In the genomic region with DNA sequence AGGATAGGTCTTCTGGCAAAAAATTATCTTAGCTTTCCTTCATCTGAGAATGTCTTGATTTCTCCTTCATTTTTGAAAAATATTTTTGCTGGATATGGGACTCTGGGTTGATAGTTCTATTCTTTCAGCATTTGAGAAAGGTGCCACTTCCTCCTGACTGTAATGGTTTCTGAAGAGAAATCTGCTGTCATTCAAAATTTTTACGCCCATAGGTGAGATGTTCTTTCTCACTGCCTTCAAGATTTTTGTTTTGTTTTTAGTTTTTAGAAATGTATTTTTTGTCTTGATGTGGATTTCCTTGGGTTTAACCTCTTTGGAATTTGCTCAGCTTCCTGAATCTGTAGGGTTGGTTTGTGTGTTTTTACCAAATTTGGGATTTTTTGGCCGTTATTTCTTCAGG, we compare ENCODE assay signal across 34 cellular contexts. TPM values are rescaled to one million over a fixed set of nuclear protein-coding genes. Genes with fewer than 3 reads are reported as not detected.
"Had no signal": no experiment of that assay in that cellular context is flagged by ENCODE, and none has a peak within 500 bp of the region (broad histone marks: within the 10 kb centered on the region; RNA-seq: fewer than 3 reads in every experiment).

No MANE protein-coding gene starts in this region.

- DNase-seq: activated CD4-positive, alpha-beta memory T cell treated with anti-CD3 and anti-CD28 coated beads, Interleukin-2, amount 10 ng/mL, durations not matched to agents 7 days and 5 days; activated CD4-positive, alpha-beta T cell treated with anti-CD3 and anti-CD28 coated beads for 1 hour; activated CD4-positive, alpha-beta T cell treated with anti-CD3 and anti-CD28 coated beads for 4 hours; activated CD4-positive, alpha-beta T cell treated with anti-CD3 and anti-CD28 coated beads, Interleukin-2, amount 10 ng/mL, durations not matched to agents 7 days and 5 days; activated CD4-positive, alpha-beta T cell treated with anti-CD3 and anti-CD28 coated beads, Interleukin-2, amount 50 U/mL, for 4 hours; activated CD8-positive, alpha-beta memory T cell treated with anti-CD3 and anti-CD28 coated beads, Interleukin-2, amount 50 U/mL, for 48 hours; activated gamma-delta T cell; activated naive CD4-positive, alpha-beta T cell; activated naive CD4-positive, alpha-beta T cell treated with anti-CD3 and anti-CD28 coated beads, Interleukin-2, amount 10 ng/mL, durations not matched to agents 7 days and 5 days; activated naive CD8-positive, alpha-beta T cell treated with anti-CD3 and anti-CD28 coated beads, Interleukin-2, amount 10 ng/mL, durations not matched to agents 7 days and 5 days; activated T-cell treated with anti-CD3 and anti-CD28 coated beads for 4 hours; activated T-cell treated with anti-CD3 and anti-CD28 coated beads, Interleukin-2, amount 50 U/mL, for 24 hours; activated T-cell treated with anti-CD3 and anti-CD28 coated beads, Interleukin-2, amount 50 U/mL, for 72 hours; central memory CD4-positive, alpha-beta T cell; cerebellar nuclear complex; colonic mucosa; effector CD8-positive, alpha-beta T cell; esophagus squamous epithelium; foreskin melanocyte; heart right ventricle; T-helper 2 cell had no signal

- H3K36me3 ChIP-seq: ascending aorta, breast epithelium, cardiac muscle cell, colonic mucosa, esophagus squamous epithelium, gastroesophageal sphincter, heart right ventricle had no signal

- FAIRE-seq: endometrium, endothelial cell of umbilical vein had no signal

- H3K9me3 ChIP-seq: colonic mucosa had no signal

- H3K4me1 Mint-ChIP-seq: activated CD4-positive, alpha-beta memory T cell treated with anti-CD3 and anti-CD28 coated beads, Interleukin-2, amount 10 ng/mL, durations not matched to agents 7 days and 5 days; activated naive CD4-positive, alpha-beta T cell treated with anti-CD3 and anti-CD28 coated beads, Interleukin-2, amount 10 ng/mL, durations not matched to agents 7 days and 5 days; activated naive CD8-positive, alpha-beta T cell treated with anti-CD3 and anti-CD28 coated beads, Interleukin-2, amount 10 ng/mL, durations not matched to agents 7 days and 5 days had no signal

- H3K4me1 ChIP-seq: ascending aorta, breast epithelium, colonic mucosa, esophagus squamous epithelium, gastroesophageal sphincter, heart right ventricle had no signal

- H3K4me3 ChIP-seq: ascending aorta, breast epithelium, cardiac muscle cell, colonic mucosa, esophagus squamous epithelium, gastroesophageal sphincter, heart right ventricle had no signal

- H3K27ac ChIP-seq: ascending aorta, breast epithelium, cardiac muscle cell, colonic mucosa, epithelial cell of prostate, esophagus squamous epithelium, gastroesophageal sphincter, heart right ventricle had no signal

- H3K4me3 Mint-ChIP-seq: activated CD4-positive, alpha-beta memory T cell treated with anti-CD3 and anti-CD28 coated beads, Interleukin-2, amount 10 ng/mL, durations not matched to agents 7 days and 5 days; activated CD4-positive, alpha-beta T cell treated with anti-CD3 and anti-CD28 coated beads, Interleukin-2, amount 10 ng/mL, durations not matched to agents 7 days and 5 days; activated naive CD4-positive, alpha-beta T cell treated with anti-CD3 and anti-CD28 coated beads, Interleukin-2, amount 10 ng/mL, durations not matched to agents 7 days and 5 days; activated naive CD8-positive, alpha-beta T cell treated with anti-CD3 and anti-CD28 coated beads, Interleukin-2, amount 10 ng/mL, durations not matched to agents 7 days and 5 days; activated T-cell treated with anti-CD3 and anti-CD28 coated beads, Interleukin-2, amount 50 U/mL, for 24 hours; activated T-cell treated with anti-CD3 and anti-CD28 coated beads, Interleukin-2, amount 50 U/mL, for 72 hours; brain had no signal

- ATAC-seq: activated naive CD4-positive, alpha-beta T cell treated with anti-CD3 and anti-CD28 coated beads, Interleukin-2, amount 50 U/mL, for 72 hours; activated T-cell treated with anti-CD3 and anti-CD28 coated beads, Interleukin-2, amount 50 U/mL, for 72 hours; gastroesophageal sphincter; heart right ventricle had no signal

- H3K27ac Mint-ChIP-seq: activated CD4-positive, alpha-beta memory T cell treated with anti-CD3 and anti-CD28 coated beads, Interleukin-2, amount 10 ng/mL, durations not matched to agents 7 days and 5 days; activated CD4-positive, alpha-beta T cell treated with anti-CD3 and anti-CD28 coated beads, Interleukin-2, amount 10 ng/mL, durations not matched to agents 7 days and 5 days; activated naive CD4-positive, alpha-beta T cell treated with anti-CD3 and anti-CD28 coated beads, Interleukin-2, amount 10 ng/mL, durations not matched to agents 7 days and 5 days; activated naive CD4-positive, alpha-beta T cell treated with anti-CD3 and anti-CD28 coated beads, Interleukin-2, amount 50 U/mL, for 72 hours; activated naive CD8-positive, alpha-beta T cell treated with anti-CD3 and anti-CD28 coated beads, Interleukin-2, amount 10 ng/mL, durations not matched to agents 7 days and 5 days; activated T-cell treated with anti-CD3 and anti-CD28 coated beads, Interleukin-2, amount 50 U/mL, for 24 hours; activated T-cell treated with anti-CD3 and anti-CD28 coated beads, Interleukin-2, amount 50 U/mL, for 72 hours; brain had no signal

- H3K27me3 ChIP-seq: ascending aorta, breast epithelium, colonic mucosa had no signal

- H3K36me3 Mint-ChIP-seq: activated naive CD4-positive, alpha-beta T cell treated with anti-CD3 and anti-CD28 coated beads, Interleukin-2, amount 10 ng/mL, durations not matched to agents 7 days and 5 days; activated naive CD8-positive, alpha-beta T cell treated with anti-CD3 and anti-CD28 coated beads, Interleukin-2, amount 10 ng/mL, durations not matched to agents 7 days and 5 days had no signal

RNA-seq across cellular contexts. Expression of a gene that starts 37.1 kb away (rescaled TPM):
- total RNA-seq: activated CD4-positive, alpha-beta memory T cell treated with anti-CD3 and anti-CD28 coated beads, Interleukin-2, amount 10 ng/mL, durations not matched to agents 7 days and 5 days; activated CD4-positive, alpha-beta T cell treated with anti-CD3 and anti-CD28 coated beads, Interleukin-2, amount 10 ng/mL, durations not matched to agents 7 days and 5 days; activated naive CD4-positive, alpha-beta T cell treated with anti-CD3 and anti-CD28 coated beads, Interleukin-2, amount 50 U/mL, for 72 hours; activated naive CD8-positive, alpha-beta T cell treated with anti-CD3 and anti-CD28 coated beads, Interleukin-2, amount 10 ng/mL, durations not matched to agents 7 days and 5 days; activated T-cell treated with anti-CD3 and anti-CD28 coated beads, Interleukin-2, amount 50 U/mL, for 72 hours; ascending aorta; dermis microvascular lymphatic vessel endothelial cell; endothelial cell of umbilical vein; fibroblast of lung; fibroblast of villous mesenchyme; glomerular endothelial cell had no signal
- polyA plus RNA-seq: endothelial cell of umbilical vein, fibroblast of lung had no signal
